ENCODE assay signal across 3 cellular contexts in genomic region chr17:42873932-42874636, GRCh38. TPM values are rescaled to one million over a fixed set of nuclear protein-coding genes. Genes with fewer than 3 reads are reported as not detected.
"Had no signal": no experiment of that assay in that cellular context is flagged by ENCODE, and none has a peak within 500 bp of the region (broad histone marks: within the 10 kb centered on the region; RNA-seq: fewer than 3 reads in every experiment).

No MANE protein-coding gene starts in this region.

RNA-seq across cellular contexts. Expression of gene AOC3, which starts 23.1 kb away (rescaled TPM):
- total RNA-seq: SJSA1 had no signal

RNA-seq across cellular contexts. Expression of gene G6PC1, which starts 26.5 kb away (rescaled TPM):
- total RNA-seq: HT1080, Right ventricle myocardium superior, SJSA1 had no signal
